Comparison of ENCODE assay signal across 28 cellular contexts in genomic region chr2:136919682-136920081, GRCh38.
"Had no signal": no experiment of that assay in that cellular context is flagged by ENCODE, and none has a peak within 500 bp of the region (broad histone marks: within the 10 kb centered on the region; RNA-seq: fewer than 3 reads in every experiment).

No MANE protein-coding gene starts in this region.

- H3K36me3 Mint-ChIP-seq: activated naive CD8-positive, alpha-beta T cell had no signal

- H3K9me3 Mint-ChIP-seq: activated CD4-positive, alpha-beta T cell treated with anti-CD3 and anti-CD28 coated beads, Interleukin-2, amount 10 ng/mL, durations not matched to agents 7 days and 5 days; activated T-helper 17 cell treated with anti-CD3 and anti-CD28 coated beads, Interleukin-2, amount 50 U/mL, for 72 hours; central memory CD8-positive, alpha-beta T cell had no signal

- ATAC-seq: activated CD4-positive, alpha-beta T cell treated with anti-CD3 and anti-CD28 coated beads for 36 hours; activated T-helper 17 cell treated with anti-CD3 and anti-CD28 coated beads, Interleukin-2, amount 50 U/mL, for 72 hours; effector memory CD8-positive, alpha-beta T cell; gastroesophageal sphincter had no signal

- H3K27ac Mint-ChIP-seq: activated CD4-positive, alpha-beta memory T cell treated with anti-CD3 and anti-CD28 coated beads, Interleukin-2, amount 10 ng/mL, durations not matched to agents 7 days and 5 days; activated CD4-positive, alpha-beta T cell treated with anti-CD3 and anti-CD28 coated beads for 36 hours; activated CD4-positive, alpha-beta T cell treated with anti-CD3 and anti-CD28 coated beads, Interleukin-2, amount 10 ng/mL, durations not matched to agents 7 days and 5 days; activated naive CD8-positive, alpha-beta T cell; activated T-cell treated with anti-CD3 and anti-CD28 coated beads, Interleukin-2, amount 50 U/mL, for 24 hours; activated T-helper 17 cell treated with anti-CD3 and anti-CD28 coated beads, Interleukin-2, amount 50 U/mL, for 72 hours; effector memory CD8-positive, alpha-beta T cell had no signal

- H3K4me1 Mint-ChIP-seq: activated CD4-positive, alpha-beta memory T cell treated with anti-CD3 and anti-CD28 coated beads, Interleukin-2, amount 10 ng/mL, durations not matched to agents 7 days and 5 days; activated CD4-positive, alpha-beta T cell treated with anti-CD3 and anti-CD28 coated beads for 36 hours; activated CD4-positive, alpha-beta T cell treated with anti-CD3 and anti-CD28 coated beads, Interleukin-2, amount 10 ng/mL, durations not matched to agents 7 days and 5 days; activated T-helper 17 cell treated with anti-CD3 and anti-CD28 coated beads, Interleukin-2, amount 50 U/mL, for 72 hours; central memory CD8-positive, alpha-beta T cell had no signal

- DNase-seq: activated CD4-positive, alpha-beta memory T cell treated with anti-CD3 and anti-CD28 coated beads, Interleukin-2, amount 10 ng/mL, durations not matched to agents 7 days and 5 days; activated CD4-positive, alpha-beta T cell treated with anti-CD3 and anti-CD28 coated beads for 36 hours; activated CD4-positive, alpha-beta T cell treated with anti-CD3 and anti-CD28 coated beads, Interleukin-2, amount 10 ng/mL, durations not matched to agents 7 days and 5 days; activated CD4-positive, alpha-beta T cell treated with anti-CD3 and anti-CD28 coated beads, Interleukin-2, amount 50 U/mL, for 4 hours; activated CD4-positive, CD25-positive, alpha-beta regulatory T cell; activated CD4-positive, CD25-positive, alpha-beta regulatory T cell treated with anti-CD3 and anti-CD28 coated beads, Interleukin-2, amount 50 U/mL, for 72 hours; activated CD8-positive, alpha-beta memory T cell treated with anti-CD3 and anti-CD28 coated beads, Interleukin-2, amount 50 U/mL, for 48 hours; activated effector memory CD4-positive, alpha-beta T cell treated with Interleukin-2 at 50 U/mL for 16 hours; activated gamma-delta T cell treated with Interleukin-2 at 50 U/mL for 16 hours; activated naive CD4-positive, alpha-beta T cell treated with anti-CD3 and anti-CD28 coated beads, Interleukin-2, amount 50 U/mL, for 16 hours; activated naive CD4-positive, alpha-beta T cell treated with Interleukin-2 at 50 U/mL for 16 hours; activated T-cell treated with anti-CD3 and anti-CD28 coated beads for 4 hours; activated T-cell treated with anti-CD3 and anti-CD28 coated beads, Interleukin-2, amount 50 U/mL, for 24 hours; amniotic stem cell; anterior cingulate cortex; brain microvascular endothelial cell; cortex of kidney; dermis blood vessel endothelial cell; effector CD4-positive, alpha-beta T cell; effector memory CD8-positive, alpha-beta T cell; esophagus squamous epithelium; foreskin melanocyte; head of caudate nucleus; T-helper 2 cell had no signal

- H3K27me3 Mint-ChIP-seq: activated CD4-positive, alpha-beta memory T cell treated with anti-CD3 and anti-CD28 coated beads, Interleukin-2, amount 10 ng/mL, durations not matched to agents 7 days and 5 days; activated CD4-positive, alpha-beta T cell treated with anti-CD3 and anti-CD28 coated beads for 36 hours; activated CD4-positive, alpha-beta T cell treated with anti-CD3 and anti-CD28 coated beads, Interleukin-2, amount 10 ng/mL, durations not matched to agents 7 days and 5 days; activated naive CD8-positive, alpha-beta T cell; activated T-cell treated with anti-CD3 and anti-CD28 coated beads, Interleukin-2, amount 50 U/mL, for 24 hours; activated T-helper 17 cell treated with anti-CD3 and anti-CD28 coated beads, Interleukin-2, amount 50 U/mL, for 72 hours; central memory CD8-positive, alpha-beta T cell; effector memory CD8-positive, alpha-beta T cell had no signal

- H3K4me3 Mint-ChIP-seq: activated CD4-positive, alpha-beta memory T cell treated with anti-CD3 and anti-CD28 coated beads, Interleukin-2, amount 10 ng/mL, durations not matched to agents 7 days and 5 days; activated CD4-positive, alpha-beta T cell treated with anti-CD3 and anti-CD28 coated beads for 36 hours; activated CD4-positive, alpha-beta T cell treated with anti-CD3 and anti-CD28 coated beads, Interleukin-2, amount 10 ng/mL, durations not matched to agents 7 days and 5 days; activated naive CD8-positive, alpha-beta T cell; activated T-cell treated with anti-CD3 and anti-CD28 coated beads, Interleukin-2, amount 50 U/mL, for 24 hours; activated T-helper 17 cell treated with anti-CD3 and anti-CD28 coated beads, Interleukin-2, amount 50 U/mL, for 72 hours; central memory CD8-positive, alpha-beta T cell; effector memory CD8-positive, alpha-beta T cell had no signal
